ENCODE assay signal across 16 cellular contexts in genomic region chr14:104248203-104249055, GRCh38.
DNase-seq lines count a peak whose midpoint lies in the region; ATAC-seq, FAIRE-seq and TF ChIP-seq lines count a peak whose summit lies in the region.
"Had no signal": no experiment of that assay in that cellular context is flagged by ENCODE, and none has a peak within 500 bp of the region (broad histone marks: within the 10 kb centered on the region; RNA-seq: fewer than 3 reads in every experiment).

No MANE protein-coding gene starts in this region.

- FAIRE-seq in RCC 7860 (lab: Jason Lieb, UNC), result no peak
- FAIRE-seq: GM18507, K562 had no signal

- TF ChIP-seq CTCF in BE2C (IDR thresholded peaks at IDR 0.05; ENCODE audit: low read depth, low read length), result no peak
- TF ChIP-seq CTCF in ovary (IDR thresholded peaks at IDR 0.05), result no peak
- no peak for TF ChIP-seq CTCF in esophagus muscularis mucosa (IDR thresholded peaks at IDR 0.05)

- H3K27ac ChIP-seq in ovary (no peak overlapping the region), esophagus muscularis mucosa (replicated peaks in 1 of 4) (no peak overlapping the region)
- H3K27ac ChIP-seq: HL-60, Peyer's patch had no signal

- DNase-seq in activated CD8-positive, alpha-beta memory T cell treated with anti-CD3 and anti-CD28 coated beads, Interleukin-2, amount 10 ng/mL, durations not matched to agents 7 days and 5 days, result peak; percentile 25
- DNase-seq in activated CD8-positive, alpha-beta memory T cell treated with anti-CD3 and anti-CD28 coated beads, Interleukin-2, amount 50 U/mL, for 4 hours, result no peak
- DNase-seq in BE2C, result peak; percentile 11
- DNase-seq in islet precursor cell, result peak; percentile 48
- DNase-seq in ovary, result peak in 3 of 5 donors; percentile 9 to 15 (median 14)
- no peak for DNase-seq in esophagus muscularis mucosa (ENCODE audit: extremely low spot score)
- no peak for DNase-seq in RCC 7860 (ENCODE audit: low spot score)
- DNase-seq: Caco-2, NCI-H146, NCI-H2081 treated with DMSO at 0.1 percent for 48 hours, NCI-H524 had no signal

- H3K27me3 ChIP-seq in BE2C (no peaks in the 10 kb centered on the region), ovary (no peaks in the 10 kb centered on the region), esophagus muscularis mucosa (peaks cover 0 to 12% (median 0%) of the 10 kb centered on the region in 4 donors)
- H3K27me3 ChIP-seq: Peyer's patch had no signal

- H3K9me3 ChIP-seq in BE2C (peaks cover 12% of the 10 kb centered on the region), ovary (no peaks in the 10 kb centered on the region), esophagus muscularis mucosa (peaks cover 0 to 25% (median 20%) of the 10 kb centered on the region in 4 donors)

- H3K36me3 Mint-ChIP-seq in activated CD8-positive, alpha-beta memory T cell treated with anti-CD3 and anti-CD28 coated beads, Interleukin-2, amount 10 ng/mL, durations not matched to agents 7 days and 5 days, result peaks cover 2% of the 10 kb centered on the region

- 85 to 89% (median 88%) methylated on average over 26 of the region's 26 CpGs for WGBS in ovary, 3 donors
- WGBS in esophagus muscularis mucosa, result 88% methylated on average over 23 of the region's 26 CpGs

- no peak overlapping the region for H3K4me3 Mint-ChIP-seq in activated CD8-positive, alpha-beta memory T cell treated with anti-CD3 and anti-CD28 coated beads, Interleukin-2, amount 10 ng/mL, durations not matched to agents 7 days and 5 days

- H3K4me3 ChIP-seq in BE2C (ENCODE audit: low read depth, low read length) (no peak overlapping the region), ovary (no peak overlapping the region), esophagus muscularis mucosa (no peak overlapping the region)
- H3K4me3 ChIP-seq: K562, Peyer's patch had no signal

- no peak for ATAC-seq in activated CD8-positive, alpha-beta memory T cell treated with anti-CD3 and anti-CD28 coated beads, Interleukin-2, amount 10 ng/mL, durations not matched to agents 7 days and 5 days
- no peak for ATAC-seq in GM21723 (IDR thresholded peaks at IDR 0.05; ENCODE audit: unreplicated experiment)
- ATAC-seq: K562 had no signal

- no peaks in the 10 kb centered on the region for H3K27me3 Mint-ChIP-seq in activated CD8-positive, alpha-beta memory T cell treated with anti-CD3 and anti-CD28 coated beads, Interleukin-2, amount 10 ng/mL, durations not matched to agents 7 days and 5 days

- TF ChIP-seq EP300 in ovary (IDR thresholded peaks at IDR 0.05) (no peak), esophagus muscularis mucosa (IDR thresholded peaks at IDR 0.05) (no peak)

- H3K4me1 ChIP-seq in BE2C, result peaks cover 2% of the 10 kb centered on the region; the same call in 1 of the 2 replicates
- peaks cover 6% of the 10 kb centered on the region for H3K4me1 ChIP-seq in ovary (ENCODE audit: insufficient read depth)
- H3K4me1 ChIP-seq in esophagus muscularis mucosa, result no peaks in the 10 kb centered on the region
- H3K4me1 ChIP-seq: Caco-2, Peyer's patch had no signal

- no peak overlapping the region for H3K27ac Mint-ChIP-seq in activated CD8-positive, alpha-beta memory T cell treated with anti-CD3 and anti-CD28 coated beads, Interleukin-2, amount 10 ng/mL, durations not matched to agents 7 days and 5 days

- CTCF ChIA-PET in activated CD8-positive, alpha-beta memory T cell treated with anti-CD3 and anti-CD28 coated beads, Interleukin-2, amount 10 ng/mL, durations not matched to agents 7 days and 5 days (lab: Charles Lee), result no interaction called here

- H3K4me1 Mint-ChIP-seq in activated CD8-positive, alpha-beta memory T cell treated with anti-CD3 and anti-CD28 coated beads, Interleukin-2, amount 10 ng/mL, durations not matched to agents 7 days and 5 days, result no peaks in the 10 kb centered on the region

- H3K9me3 Mint-ChIP-seq in activated CD8-positive, alpha-beta memory T cell treated with anti-CD3 and anti-CD28 coated beads, Interleukin-2, amount 10 ng/mL, durations not matched to agents 7 days and 5 days (ENCODE audit: low read depth), result peaks cover 7% of the 10 kb centered on the region

- intact Hi-C loops in ovary (cut with DNase I) (no loop called here), esophagus muscularis mucosa (cut with DNase I) (no loop called here)

- H3K36me3 ChIP-seq in BE2C (peaks cover 11% of the 10 kb centered on the region; the same call in 1 of the 2 replicates), ovary (no peaks in the 10 kb centered on the region), esophagus muscularis mucosa (no peaks in the 10 kb centered on the region)
- H3K36me3 ChIP-seq: Peyer's patch had no signal

- TF ChIP-seq POLR2A in ovary (IDR thresholded peaks at IDR 0.05) (no peak), esophagus muscularis mucosa (IDR thresholded peaks at IDR 0.05; ENCODE audit: low read depth) (no peak)

Comparison
In these comparisons a context has a peak if more than half of its experiments do, and no peak if none do; other contexts are left out.
1. DNase-seq: peak in activated CD8-positive, alpha-beta memory T cell treated with anti-CD3 and anti-CD28 coated beads, Interleukin-2, amount 10 ng/mL, durations not matched to agents 7 days and 5 days (single experiment), BE2C (single experiment), islet precursor cell (single experiment) and ovary (3 of 5); none in activated CD8-positive, alpha-beta memory T cell treated with anti-CD3 and anti-CD28 coated beads, Interleukin-2, amount 50 U/mL, for 4 hours (single experiment), esophagus muscularis mucosa (single experiment) and RCC 7860 (single experiment).